Comparison of ENCODE assay signal across 5 cellular contexts in genomic region chr9:126215486-126215885, GRCh38.
"Had no signal": no experiment of that assay in that cellular context is flagged by ENCODE, and none has a peak within 500 bp of the region (broad histone marks: within the 10 kb centered on the region; RNA-seq: fewer than 3 reads in every experiment).

No MANE protein-coding gene starts in this region.

- H3K27ac ChIP-seq: HL-60 had no signal

- H3K27ac Mint-ChIP-seq: IgD-negative memory B cell had no signal

- DNase-seq: IMR-90, KBM-7 had no signal

- H3K4me3 ChIP-seq: K562 had no signal
